Comparison of ENCODE assay signal across 12 cellular contexts in the genomic region with DNA sequence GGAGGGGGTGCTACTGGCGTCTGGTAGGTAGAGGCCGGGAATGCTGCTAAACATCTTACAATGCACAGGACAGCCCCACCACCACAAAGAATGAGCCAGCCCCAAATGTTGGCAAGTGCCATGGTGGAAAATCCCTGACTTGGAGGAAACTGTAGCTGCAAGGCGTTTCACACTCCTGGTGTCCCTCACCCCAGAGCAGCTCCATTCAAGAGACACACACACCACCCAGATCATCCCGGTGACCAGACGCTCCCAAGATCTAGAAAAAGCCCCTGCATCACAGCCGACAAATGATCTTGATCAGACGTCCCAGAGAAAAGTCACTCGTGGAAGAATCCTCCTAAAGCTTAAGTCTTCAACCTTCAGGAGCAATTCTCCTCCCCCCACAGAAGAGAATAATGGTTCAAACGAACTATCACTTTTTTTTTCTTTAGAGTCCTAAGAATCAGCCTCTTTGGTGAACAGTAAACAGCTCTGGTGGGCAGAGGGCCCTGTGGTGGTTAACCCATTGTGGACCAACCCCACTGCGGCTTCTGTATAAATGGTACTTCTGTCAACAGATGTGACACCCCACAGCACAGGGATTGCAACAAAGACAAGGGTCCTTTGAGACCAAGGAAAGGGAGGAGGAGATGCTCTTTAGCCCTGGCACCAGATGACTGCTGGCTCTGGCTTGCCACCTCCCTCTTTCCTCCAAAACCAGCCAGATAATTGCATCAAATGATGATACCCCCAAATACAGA. TPM values are rescaled to one million over a fixed set of nuclear protein-coding genes. Genes with fewer than 3 reads are reported as not detected.
DNase-seq lines count a peak whose midpoint lies in the region; ATAC-seq and TF ChIP-seq lines count a peak whose summit lies in the region.
"Had no signal": no experiment of that assay in that cellular context is flagged by ENCODE, and none has a peak within 500 bp of the region (broad histone marks: within the 10 kb centered on the region; RNA-seq: fewer than 3 reads in every experiment).

No MANE protein-coding gene starts in this region.

- no peaks in the 10 kb centered on the region for H3K36me3 Mint-ChIP-seq in activated naive CD8-positive, alpha-beta T cell
- peaks cover under 1% of the 10 kb centered on the region for H3K36me3 Mint-ChIP-seq in activated naive CD8-positive, alpha-beta T cell treated with anti-CD3 and anti-CD28 coated beads, Interleukin-2, amount 50 U/mL, for 24 hours (ENCODE audit: low read depth)
- H3K36me3 Mint-ChIP-seq in natural killer cell = no peaks in the 10 kb centered on the region
- H3K36me3 Mint-ChIP-seq: activated naive CD4-positive, alpha-beta T cell treated with anti-CD3 and anti-CD28 coated beads, Interleukin-2, amount 50 U/mL, for 72 hours had no signal

- peak overlapping the region; percentile 64 for H3K4me3 Mint-ChIP-seq in activated naive CD8-positive, alpha-beta T cell
- no peak overlapping the region for H3K4me3 Mint-ChIP-seq in activated naive CD8-positive, alpha-beta T cell treated with anti-CD3 and anti-CD28 coated beads, Interleukin-2, amount 50 U/mL, for 24 hours
- H3K4me3 Mint-ChIP-seq in natural killer cell = peak overlapping the region; percentile 50

- TF ChIP-seq CTCF in dorsolateral prefrontal cortex (IDR thresholded peaks at IDR 0.05 in 54 of 56, conservative IDR thresholded peaks at IDR 0.05 in 2 of 56; ENCODE audit: low read depth in 1 of 56, partially characterized antibody in 56 of 56) (no peak), natural killer cell (IDR thresholded peaks at IDR 0.05) (no peak)

- intact Hi-C loops in dorsolateral prefrontal cortex (cut with DNase I) (loop anchor here in 1 of 2 donors (2.0 to 10.0 kb wide), 2 partner anchors 13 to 153 kb away; no protein-coding TSS in a partner anchor), natural killer cell (cut with micrococcal nuclease) (no loop called here)

- peak overlapping the region in 58 of 59 donors; percentile 32 to 99 (median 92) for H3K27ac ChIP-seq in dorsolateral prefrontal cortex

- H3K27ac Mint-ChIP-seq in activated naive CD8-positive, alpha-beta T cell = no peak overlapping the region
- H3K27ac Mint-ChIP-seq in activated naive CD8-positive, alpha-beta T cell treated with anti-CD3 and anti-CD28 coated beads, Interleukin-2, amount 50 U/mL, for 24 hours = no peak overlapping the region
- peak overlapping the region; percentile 80 to 97 for H3K27ac Mint-ChIP-seq in natural killer cell
- H3K27ac Mint-ChIP-seq: activated naive CD4-positive, alpha-beta T cell treated with anti-CD3 and anti-CD28 coated beads, Interleukin-2, amount 50 U/mL, for 72 hours had no signal

- peak overlapping the region; percentile 22 to 98 (median 87) for H3K4me3 ChIP-seq in dorsolateral prefrontal cortex

- no peaks in the 10 kb centered on the region for H3K9me3 Mint-ChIP-seq in activated naive CD8-positive, alpha-beta T cell (ENCODE audit: low read depth)
- no peaks in the 10 kb centered on the region for H3K9me3 Mint-ChIP-seq in activated naive CD8-positive, alpha-beta T cell treated with anti-CD3 and anti-CD28 coated beads, Interleukin-2, amount 50 U/mL, for 24 hours
- no peaks in the 10 kb centered on the region for H3K9me3 Mint-ChIP-seq in natural killer cell
- H3K9me3 Mint-ChIP-seq: activated naive CD4-positive, alpha-beta T cell treated with anti-CD3 and anti-CD28 coated beads, Interleukin-2, amount 50 U/mL, for 72 hours had no signal

- H3K27me3 Mint-ChIP-seq in activated naive CD8-positive, alpha-beta T cell = no peaks in the 10 kb centered on the region
- H3K27me3 Mint-ChIP-seq in activated naive CD8-positive, alpha-beta T cell treated with anti-CD3 and anti-CD28 coated beads, Interleukin-2, amount 50 U/mL, for 24 hours = no peaks in the 10 kb centered on the region
- H3K27me3 Mint-ChIP-seq in natural killer cell (ENCODE audit: low read depth in 2 of 2) = no peaks in the 10 kb centered on the region

- no peak for ATAC-seq in activated naive CD8-positive, alpha-beta T cell treated with anti-CD3 and anti-CD28 coated beads, Interleukin-2, amount 50 U/mL, for 24 hours
- ATAC-seq in natural killer cell (no peak), HG02970 (IDR thresholded peaks at IDR 0.05; ENCODE audit: low FRiP score, unreplicated experiment) (no peak)
- ATAC-seq: activated naive CD4-positive, alpha-beta T cell treated with anti-CD3 and anti-CD28 coated beads, Interleukin-2, amount 50 U/mL, for 72 hours had no signal

- DNase-seq in activated naive CD8-positive, alpha-beta T cell treated with anti-CD3 and anti-CD28 coated beads, Interleukin-2, amount 50 U/mL, for 24 hours = no peak
- DNase-seq in dorsolateral prefrontal cortex = peak in 5 of 10 donors; percentile 37 to 83 (median 69)
- DNase-seq in natural killer cell = no peak
- no peak for DNase-seq in T-helper 9 cell
- DNase-seq in stimulated activated naive CD4-positive, alpha-beta T cell treated with Interleukin-2 at 50 U/mL for 16 hours (lab: John Stamatoyannopoulos, UW) = no peak
- no peak for DNase-seq in activated gamma-delta T cell (lab: John Stamatoyannopoulos, UW)
- DNase-seq: activated CD4-positive, alpha-beta T cell treated with anti-CD3 and anti-CD28 coated beads, Interleukin-2, amount 50 U/mL, for 48 hours; OCI-M1; transverse colon had no signal

- peaks cover 57% of the 10 kb centered on the region for H3K4me1 Mint-ChIP-seq in activated naive CD8-positive, alpha-beta T cell (ENCODE audit: low read depth)
- peaks cover 41% of the 10 kb centered on the region for H3K4me1 Mint-ChIP-seq in activated naive CD8-positive, alpha-beta T cell treated with anti-CD3 and anti-CD28 coated beads, Interleukin-2, amount 50 U/mL, for 24 hours
- peaks cover 65% of the 10 kb centered on the region in 2 donors for H3K4me1 Mint-ChIP-seq in natural killer cell

- no peaks in the 10 kb centered on the region for H3K27me3 ChIP-seq in dorsolateral prefrontal cortex
- H3K27me3 ChIP-seq: transverse colon had no signal

RNA-seq across cellular contexts. Expression of gene GLTP, which starts 2.7 kb away (rescaled TPM):
- total RNA-seq in dorsolateral prefrontal cortex (100 to 1,000 TPM in 4 of 120 experiments, 10 to 100 TPM in 116; 20.7 to 126 (median 43.1) TPM), natural killer cell (10 to 100 TPM; 48.6 to 52.8 (median 49.2) TPM)

RNA-seq across cellular contexts. Expression of gene TCHP, which starts 22.4 kb away (rescaled TPM):
- total RNA-seq in dorsolateral prefrontal cortex (10 to 100 TPM; 18.4 to 41.8 (median 27.7) TPM), natural killer cell (10 to 100 TPM; 33.7 to 42.5 (median 38.7) TPM)

RNA-seq across cellular contexts. Expression of gene TRPV4, which starts 44.5 kb away (rescaled TPM):
- total RNA-seq in dorsolateral prefrontal cortex (1 to 10 TPM in 8 of 120 experiments, under 1 TPM in 77, not detected in 35; 0.12 to 2.1 (median 0.49) TPM), natural killer cell (not detected)
- total RNA-seq: activated naive CD4-positive, alpha-beta T cell treated with anti-CD3 and anti-CD28 coated beads, Interleukin-2, amount 50 U/mL, for 72 hours had no signal

Comparison
In these comparisons a context has a peak if more than half of its experiments do, and no peak if none do; other contexts are left out.
1. H3K27ac Mint-ChIP-seq: peak in natural killer cell (2 of 2); none in activated naive CD8-positive, alpha-beta T cell (single experiment) and activated naive CD8-positive, alpha-beta T cell treated with anti-CD3 and anti-CD28 coated beads, Interleukin-2, amount 50 U/mL, for 24 hours (single experiment).